ENCODE assay signal across 25 cellular contexts in the genomic region with DNA sequence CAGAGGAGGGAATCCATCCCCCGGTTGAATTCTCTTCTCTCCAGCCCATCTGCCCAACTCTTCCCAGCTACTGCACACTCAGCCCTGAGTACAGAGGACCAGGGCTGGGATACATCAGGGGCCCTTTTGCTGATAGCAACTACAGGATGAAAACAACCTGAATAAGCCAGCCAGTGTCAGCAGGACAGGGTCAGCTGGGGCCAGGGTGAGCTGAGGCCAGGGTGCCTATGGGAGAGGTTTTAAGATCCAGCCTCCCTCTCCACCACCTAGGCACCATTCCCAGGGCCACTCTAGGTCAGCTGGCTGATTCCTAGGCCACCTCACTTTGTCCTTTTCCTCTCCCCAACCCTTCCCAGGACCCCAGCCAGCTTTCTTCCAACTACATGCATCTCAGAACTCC.
"Had no signal": no experiment of that assay in that cellular context is flagged by ENCODE, and none has a peak within 500 bp of the region (broad histone marks: within the 10 kb centered on the region; RNA-seq: fewer than 3 reads in every experiment).

No MANE protein-coding gene starts in this region.

- DNase-seq: dermis blood vessel endothelial cell; effector memory CD4-positive, alpha-beta T cell; foreskin keratinocyte; glutamatergic neuron; hypothalamus; immature natural killer cell; islet precursor cell; left colon; natural killer cell; occipital lobe; ovary; posterior cingulate gyrus; psoas muscle; right lobe of liver; small intestine; stimulated activated CD4-positive, alpha-beta T cell treated with anti-CD3 and anti-CD28 coated beads, Interleukin-15, amount 100 ng/mL, for 24 hours; stimulated activated CD4-positive, alpha-beta T cell treated with anti-CD3 and anti-CD28 coated beads, Interleukin-2, amount 100 ng/mL, for 48 hours; stimulated activated naive CD4-positive, alpha-beta T cell; upper lobe of left lung had no signal

- H3K27me3 ChIP-seq: esophagus muscularis mucosa, foreskin keratinocyte, ovary, right lobe of liver, tibial nerve, upper lobe of left lung had no signal

- H3K36me3 ChIP-seq: esophagus muscularis mucosa, heart right ventricle, ovary, right lobe of liver, thoracic aorta, tibial nerve, upper lobe of left lung had no signal

- H3K4me3 ChIP-seq: coronary artery, esophagus muscularis mucosa, heart right ventricle, lung, ovary, psoas muscle, right lobe of liver, thoracic aorta, tibial nerve, upper lobe of left lung had no signal

- H3K4me1 ChIP-seq: foreskin keratinocyte, psoas muscle, right lobe of liver, tibial nerve, upper lobe of left lung had no signal

- H3K9me3 ChIP-seq: esophagus muscularis mucosa, heart right ventricle, ovary, psoas muscle, right lobe of liver, thoracic aorta, tibial nerve, upper lobe of left lung had no signal

- ATAC-seq: foreskin keratinocyte, left colon, natural killer cell, psoas muscle had no signal

- H3K27ac ChIP-seq: coronary artery, esophagus muscularis mucosa, foreskin keratinocyte, heart right ventricle, ovary, psoas muscle, right lobe of liver, thoracic aorta, tibial nerve, upper lobe of left lung had no signal
